Comparison of ENCODE assay signal across 9 cellular contexts in the genomic region with DNA sequence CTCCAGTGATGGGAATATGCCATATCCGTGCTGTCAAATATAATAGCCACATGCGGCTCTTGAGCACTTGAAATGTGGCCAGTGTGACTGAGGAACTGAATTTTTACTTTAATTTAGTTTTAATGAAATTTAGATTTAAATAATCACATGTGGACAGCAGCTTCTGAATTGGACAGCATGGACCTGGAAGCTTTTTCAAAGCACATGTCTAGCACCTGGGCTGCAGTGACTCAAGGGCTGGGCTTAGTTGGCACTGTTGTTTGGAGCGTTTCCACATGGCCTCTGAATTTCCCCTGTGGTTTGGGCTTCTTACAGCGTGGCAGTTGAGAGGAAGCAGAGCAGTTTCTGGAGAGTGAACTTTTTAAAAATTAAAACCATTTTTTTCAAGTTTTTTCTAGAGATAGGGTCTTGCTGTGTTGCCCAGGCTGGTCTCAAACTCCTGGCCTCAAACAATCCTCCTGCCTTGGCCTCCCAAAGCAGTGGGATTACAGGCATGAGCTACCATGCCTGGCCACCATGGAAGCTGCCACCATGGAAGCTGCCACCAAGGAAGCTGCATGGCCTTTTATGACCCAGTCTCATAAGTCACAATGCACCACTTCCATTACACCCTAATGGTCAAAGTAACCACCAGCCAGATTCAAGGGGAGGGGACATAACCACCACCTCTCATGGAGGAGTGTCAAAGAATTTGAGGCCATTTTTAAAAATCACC. TPM values are rescaled to one million over a fixed set of nuclear protein-coding genes. Genes with fewer than 3 reads are reported as not detected.
DNase-seq lines count a peak whose midpoint lies in the region; ATAC-seq and TF ChIP-seq lines count a peak whose summit lies in the region.
"Had no signal": no experiment of that assay in that cellular context is flagged by ENCODE, and none has a peak within 500 bp of the region (broad histone marks: within the 10 kb centered on the region; RNA-seq: fewer than 3 reads in every experiment).

No MANE protein-coding gene starts in this region.

- no peaks in the 10 kb centered on the region for H4K20me1 ChIP-seq in GM23248 (ENCODE audit: insufficient read depth)

- no peaks in the 10 kb centered on the region for H3K9me2 ChIP-seq in GM23248 (ENCODE audit: insufficient read depth)

- no peak overlapping the region for H3K4me3 ChIP-seq in GM23248

- no peak for ATAC-seq in GM18505 (IDR thresholded peaks at IDR 0.05; ENCODE audit: unreplicated experiment)
- no peak for ATAC-seq in GM21526 (IDR thresholded peaks at IDR 0.05; ENCODE audit: low FRiP score, unreplicated experiment)
- no peak for ATAC-seq in HG03039 (IDR thresholded peaks at IDR 0.05; ENCODE audit: unreplicated experiment)
- ATAC-seq in HG02938 (IDR thresholded peaks at IDR 0.05; ENCODE audit: unreplicated experiment): no peak

- peaks cover 6% of the 10 kb centered on the region; the same call in 1 of the 2 replicates for H3F3A ChIP-seq in GM23248 (ENCODE audit: insufficient read depth)

- in situ Hi-C loops in GM23248 (cut with MboI): no loop called here

- no peaks in the 10 kb centered on the region for H3K27me3 ChIP-seq in GM23248 (replicated peaks; ENCODE audit: insufficient read depth)

- no peak overlapping the region for H3K27ac ChIP-seq in GM23248

- H3K4me2 ChIP-seq in GM23248 (ENCODE audit: unreplicated experiment): no peak overlapping the region

- peak overlapping the region; percentile 29; the same call in 1 of the 2 replicates for H3K9ac ChIP-seq in GM23248

- H3K79me2 ChIP-seq in GM23248 (ENCODE audit: insufficient read depth): no peaks in the 10 kb centered on the region

- H3K36me3 ChIP-seq in GM23248 (ENCODE audit: low read depth): no peaks in the 10 kb centered on the region

- WGBS in GM23248 (ENCODE audit: low coverage in 1 of 2, low lambda C conversion rate in 2 of 2, missing lambda C conversion rate in 2 of 2), 2 experiments: 5 to 9% methylated on average over 4 of the region's 4 CpGs

- DNase-seq in GM23248: peak; percentile 85
- DNase-seq in activated CD4-positive, alpha-beta T cell treated with anti-CD3 and anti-CD28 coated beads for 1 hour: peak; percentile 28
- peak; percentile 45 for DNase-seq in effector CD4-positive, alpha-beta T cell
- DNase-seq in stimulated activated CD4-positive, alpha-beta T cell treated with anti-CD3 and anti-CD28 coated beads, Interleukin-1b, Interleukin-23, amount 100 ng/mL, for 48 hours: peak; percentile 58
- DNase-seq: NCI-H748 treated with DMSO at 0.1 percent for 48 hours had no signal

- H2AFZ ChIP-seq in GM23248: peak overlapping the region; percentile 34; the same call in 1 of the 2 replicates

- no peak for TF ChIP-seq POLR2A in GM18505 (IDR thresholded peaks at IDR 0.05; ENCODE audit: borderline replicate concordance, extremely low read depth, insufficient read depth, insufficient read length)

- no peaks in the 10 kb centered on the region for H3K9me3 ChIP-seq in GM23248 (ENCODE audit: low read depth)

- H3K4me1 ChIP-seq in GM23248 (ENCODE audit: insufficient read depth): peaks cover 14% of the 10 kb centered on the region; the same call in 1 of the 2 replicates

RNA-seq across cellular contexts. Expression of gene TOB1, which starts 6.7 kb away (rescaled TPM):
- total RNA-seq in GM23248 (2014; rRNA removed; shearing (Covaris generic)): 6.7 and 8.4 TPM in 2 replicates
- 93.8 and 96.4 TPM in 2 replicates for polyA plus RNA-seq in GM23248 (2016; fragmentation: Nextera tagmentation; extraction: Ambion mirVana)

RNA-seq across cellular contexts. Expression of gene WFIKKN2, which starts 37.5 kb away (rescaled TPM):
- not detected in 2 replicates for total RNA-seq in GM23248 (2014; rRNA removed; shearing (Covaris generic))
- polyA plus RNA-seq in GM23248 (2016; fragmentation: Nextera tagmentation; extraction: Ambion mirVana): not detected in 2 replicates

Comparison
In these comparisons a context has a peak if more than half of its experiments do, and no peak if none do; other contexts are left out.
1. DNase-seq: peak in every context shown above with its lines; median percentile 85 in GM23248; 58 in stimulated activated CD4-positive, alpha-beta T cell treated with anti-CD3 and anti-CD28 coated beads, Interleukin-1b, Interleukin-23, amount 100 ng/mL, for 48 hours; 45 in effector CD4-positive, alpha-beta T cell; 28 in activated CD4-positive, alpha-beta T cell treated with anti-CD3 and anti-CD28 coated beads for 1 hour.